Comparison of ENCODE assay signal across 9 cellular contexts in genomic region chr3:20043825-20044224, GRCh38. TPM values are rescaled to one million over a fixed set of nuclear protein-coding genes. Genes with fewer than 3 reads are reported as not detected.
DNase-seq lines count a peak whose midpoint lies in the region; ATAC-seq and TF ChIP-seq lines count a peak whose summit lies in the region.
"Had no signal": no experiment of that assay in that cellular context is flagged by ENCODE, and none has a peak within 500 bp of the region (broad histone marks: within the 10 kb centered on the region; RNA-seq: fewer than 3 reads in every experiment).

No MANE protein-coding gene starts in this region.

- no peak overlapping the region for H3K4me2 ChIP-seq in smooth muscle cell

- intact Hi-C loops in activated CD4-positive, alpha-beta memory T cell treated with anti-CD3 and anti-CD28 coated beads for 36 hours (cut with micrococcal nuclease), result no loop called here
- intact Hi-C loops in spleen (cut with DNase I; ENCODE audit: low total_unique reads), result loop anchor here (5.0 to 10.0 kb wide), 2 partner anchors 99 to 143 kb away; partner anchors contain the start of genes RAB5A and SGO1

- ATAC-seq in foreskin keratinocyte (no peak), HG02852 (IDR thresholded peaks at IDR 0.05; ENCODE audit: unreplicated experiment) (no peak)

- H3K79me2 ChIP-seq in smooth muscle cell (ENCODE audit: low read depth), result no peaks in the 10 kb centered on the region

- peak overlapping the region; percentile 88 for H3K27ac Mint-ChIP-seq in activated CD4-positive, alpha-beta memory T cell treated with anti-CD3 and anti-CD28 coated beads for 36 hours

- peak overlapping the region; percentile 26 for H3K4me3 ChIP-seq in GM12875 (ENCODE audit: low read depth, low read length)
- peak overlapping the region in 7 of 8 donors; percentile 1 to 93 (median 18) for H3K4me3 ChIP-seq in spleen
- no peak overlapping the region for H3K4me3 ChIP-seq in smooth muscle cell

- no peaks in the 10 kb centered on the region for H3K27me3 Mint-ChIP-seq in activated CD4-positive, alpha-beta memory T cell treated with anti-CD3 and anti-CD28 coated beads for 36 hours

- H3F3A ChIP-seq in smooth muscle cell (ENCODE audit: low read depth), result peaks cover 3% of the 10 kb centered on the region

- H3K4me3 Mint-ChIP-seq in activated CD4-positive, alpha-beta memory T cell treated with anti-CD3 and anti-CD28 coated beads for 36 hours, result peak overlapping the region; percentile 66

- H3K36me3 Mint-ChIP-seq in activated CD4-positive, alpha-beta memory T cell treated with anti-CD3 and anti-CD28 coated beads for 36 hours, result no peaks in the 10 kb centered on the region

- DNase-seq in activated CD4-positive, alpha-beta memory T cell treated with anti-CD3 and anti-CD28 coated beads for 36 hours, result no peak
- DNase-seq in foreskin keratinocyte (no peak), spleen (no peak), smooth muscle cell (lab: John Stamatoyannopoulos, UW; ENCODE audit: unreplicated experiment) (no peak), NCI-H774 (lab: John Stamatoyannopoulos, UW) (no peak)
- DNase-seq: NCI-H510A treated with DMSO at 0.1 percent for 48 hours had no signal

- CTCF ChIA-PET in activated CD4-positive, alpha-beta memory T cell treated with anti-CD3 and anti-CD28 coated beads for 36 hours (lab: Charles Lee), result interaction anchor here (0.6 to 1.2 kb wide), 2 partner anchors 20 to 106 kb away, joined by 3 read pairs; no protein-coding TSS in a partner anchor

- 43 to 61% (median 47%) methylated on average over 4 of the region's 4 CpGs for WGBS in spleen, 5 donors
- 75% methylated on average over 4 of the region's 4 CpGs for WGBS in smooth muscle cell (ENCODE audit: low lambda C conversion rate)

- H3K9ac ChIP-seq in smooth muscle cell (ENCODE audit: low read depth), result no peak overlapping the region

- TF ChIP-seq CTCF in GM12875 (IDR thresholded peaks at IDR 0.05; ENCODE audit: borderline replicate concordance, insufficient read depth, low read depth, low read length) (no peak), foreskin keratinocyte (conservative IDR thresholded peaks at IDR 0.05) (no peak), spleen (IDR thresholded peaks at IDR 0.05 in 8 of 11, conservative IDR thresholded peaks at IDR 0.05 in 3 of 11) (no peak), smooth muscle cell (IDR thresholded peaks at IDR 0.05; ENCODE audit: borderline replicate concordance, insufficient read depth, poor library complexity, severe bottlenecking) (no peak)

- peaks cover 11% of the 10 kb centered on the region for H3K4me1 ChIP-seq in foreskin keratinocyte
- H3K4me1 ChIP-seq in spleen, result peaks cover 51 to 87% (median 76%) of the 10 kb centered on the region in 6 donors
- H3K4me1 ChIP-seq in smooth muscle cell (ENCODE audit: low read depth), result peaks cover 7% of the 10 kb centered on the region

- H3K27me3 ChIP-seq in foreskin keratinocyte (no peaks in the 10 kb centered on the region), spleen (replicated peaks in 1 of 7) (no peaks in the 10 kb centered on the region), smooth muscle cell (ENCODE audit: low read depth) (peaks cover under 1% of the 10 kb centered on the region)

- H3K36me3 ChIP-seq in spleen, result no peaks in the 10 kb centered on the region
- no peaks in the 10 kb centered on the region for H3K36me3 ChIP-seq in smooth muscle cell (ENCODE audit: low read depth)

- H3K9me3 Mint-ChIP-seq in activated CD4-positive, alpha-beta memory T cell treated with anti-CD3 and anti-CD28 coated beads for 36 hours, result no peaks in the 10 kb centered on the region

- H3K4me1 Mint-ChIP-seq in activated CD4-positive, alpha-beta memory T cell treated with anti-CD3 and anti-CD28 coated beads for 36 hours (ENCODE audit: low read depth), result peaks cover 68% of the 10 kb centered on the region

- peak overlapping the region; percentile 46 for H3K27ac ChIP-seq in foreskin keratinocyte
- peak overlapping the region; percentile 55 to 99 (median 98) for H3K27ac ChIP-seq in spleen
- H3K27ac ChIP-seq in smooth muscle cell (ENCODE audit: low read depth), result no peak overlapping the region

- TF ChIP-seq POLR2A in spleen (IDR thresholded peaks at IDR 0.05), result no peak

- POLR2A ChIA-PET in activated CD4-positive, alpha-beta memory T cell treated with anti-CD3 and anti-CD28 coated beads for 36 hours (lab: Charles Lee), result interaction anchor here (1.0 to 5.5 kb wide), 3 partner anchors 10 to 96 kb away, joined by 4 to 88 read pairs (median 5); no protein-coding TSS in a partner anchor

- H4K20me1 ChIP-seq in smooth muscle cell (ENCODE audit: low read depth), result no peaks in the 10 kb centered on the region

- H3K9me3 ChIP-seq in spleen (no peaks in the 10 kb centered on the region), smooth muscle cell (replicated peaks; ENCODE audit: low read depth) (no peaks in the 10 kb centered on the region)

- no peak overlapping the region for H2AFZ ChIP-seq in smooth muscle cell (ENCODE audit: low read depth)

RNA-seq across cellular contexts. Expression of gene KAT2B, which starts 3.6 kb away (rescaled TPM):
- 10 to 100 TPM; 43.4 to 49.0 TPM for total RNA-seq in activated CD4-positive, alpha-beta memory T cell treated with anti-CD3 and anti-CD28 coated beads for 36 hours
- total RNA-seq in foreskin keratinocyte (4.5 and 6.9 TPM in 2 replicates), spleen (10 to 100 TPM; 39.1 to 64.3 (median 58.0) TPM), smooth muscle cell (4.9 and 6.5 TPM in 2 replicates)
- polyA plus RNA-seq in foreskin keratinocyte (0.95 and 1.2 TPM in 2 replicates), spleen (10 to 100 TPM; 13.6 to 17.6 (median 14.9) TPM), smooth muscle cell (0.14 and 1.1 TPM in 2 replicates)

RNA-seq across cellular contexts. Expression of gene PP2D1, which starts 31.8 kb away (rescaled TPM):
- not detected for total RNA-seq in activated CD4-positive, alpha-beta memory T cell treated with anti-CD3 and anti-CD28 coated beads for 36 hours
- not detected in 2 replicates for total RNA-seq in foreskin keratinocyte
- polyA plus RNA-seq in foreskin keratinocyte, result not detected in 2 replicates
- not detected for total RNA-seq in spleen
- not detected for polyA plus RNA-seq in spleen
- not detected in 2 replicates for total RNA-seq in smooth muscle cell
- 0.40 and 0.91 TPM in 2 replicates for polyA plus RNA-seq in smooth muscle cell
- polyA plus RNA-seq: neural cell had no signal
